9 cellular contexts compared by ENCODE assay signal in the genomic region with DNA sequence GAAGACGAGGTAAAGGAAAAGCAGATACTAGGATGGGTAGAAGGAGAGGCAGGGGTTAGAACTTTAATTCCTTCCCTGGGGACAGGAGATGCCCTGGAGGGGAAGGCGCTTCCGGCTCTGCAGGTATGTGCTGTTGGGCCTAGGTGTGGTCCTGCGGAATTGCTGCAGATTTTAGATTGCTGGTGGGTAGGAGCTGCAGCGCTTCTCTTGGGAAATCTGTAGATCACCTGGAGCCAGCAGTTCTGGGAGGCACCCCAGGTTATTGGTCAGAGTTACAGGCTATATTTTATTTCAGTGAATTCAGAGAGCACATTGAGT. TPM values are rescaled to one million over a fixed set of nuclear protein-coding genes. Genes with fewer than 3 reads are reported as not detected.
A peak's percentile ranks its signal among the peaks of the same experiment; 100 is the strongest.
DNase-seq lines count a peak whose midpoint lies in the region; ATAC-seq and TF ChIP-seq lines count a peak whose summit lies in the region.
"Had no signal": no experiment of that assay in that cellular context is flagged by ENCODE, and none has a peak within 500 bp of the region (broad histone marks: within the 10 kb centered on the region; RNA-seq: fewer than 3 reads in every experiment).

No MANE protein-coding gene starts in this region.

- H3K9me3 Mint-ChIP-seq in GM23338: no peaks in the 10 kb centered on the region
- H3K9me3 Mint-ChIP-seq: activated CD4-positive, alpha-beta T cell treated with anti-CD3 and anti-CD28 coated beads, Interleukin-2, amount 10 ng/mL, durations not matched to agents 24 days and 14 days had no signal

- peak; percentile 60 for DNase-seq in GM23338 (ENCODE audit: low spot score)
- no peak for DNase-seq in iPS DF 6.9 (ENCODE audit: low read depth, low spot score)
- DNase-seq in smooth muscle cell (lab: John Stamatoyannopoulos, UW; ENCODE audit: unreplicated experiment): no peak
- no peak for DNase-seq in hypothalamus (lab: John Stamatoyannopoulos, UW)
- DNase-seq in NCI-H1092 (lab: John Stamatoyannopoulos, UW): no peak

- H3K9me3 ChIP-seq in iPS DF 6.9 (ENCODE audit: control insufficient read depth, insufficient read depth, low read length): no peaks in the 10 kb centered on the region
- no peaks in the 10 kb centered on the region for H3K9me3 ChIP-seq in smooth muscle cell (replicated peaks; ENCODE audit: low read depth)

- no peak for TF ChIP-seq CTCF in GM23338 (conservative IDR thresholded peaks at IDR 0.05; ENCODE audit: low read depth in 2 of 2)
- TF ChIP-seq CTCF in WI38 (IDR thresholded peaks at IDR 0.05; ENCODE audit: low read depth, low read length): no peak
- no peak for TF ChIP-seq CTCF in smooth muscle cell (IDR thresholded peaks at IDR 0.05; ENCODE audit: borderline replicate concordance, insufficient read depth, poor library complexity, severe bottlenecking)

- H3F3A ChIP-seq in GM23338 (replicated peaks; ENCODE audit: low read depth) (no peaks in the 10 kb centered on the region), smooth muscle cell (ENCODE audit: low read depth) (peaks cover 9% of the 10 kb centered on the region)

- H3K4me3 ChIP-seq in GM23338: peak overlapping the region; percentile 97
- H3K4me3 ChIP-seq in WI38 (ENCODE audit: low read depth, low read length): peak overlapping the region; percentile 83
- peak overlapping the region; percentile 63; the same call in 1 of the 2 replicates for H3K4me3 ChIP-seq in iPS DF 6.9 (ENCODE audit: low read length)
- peak overlapping the region; percentile 83 for H3K4me3 ChIP-seq in smooth muscle cell

- peak overlapping the region; percentile 85; the same call in 1 of the 2 replicates for H2AFZ ChIP-seq in GM23338
- H2AFZ ChIP-seq in smooth muscle cell (ENCODE audit: low read depth): no peak overlapping the region

- no peak overlapping the region for H3K4me3 Mint-ChIP-seq in GM23338
- H3K4me3 Mint-ChIP-seq: activated CD4-positive, alpha-beta T cell treated with anti-CD3 and anti-CD28 coated beads, Interleukin-2, amount 10 ng/mL, durations not matched to agents 24 days and 14 days had no signal

- H3K4me1 Mint-ChIP-seq in GM23338: peaks cover 47% of the 10 kb centered on the region

- WGBS in iPS DF 6.9 (ENCODE audit: insufficient coverage, insufficient read length): no CpG with 5 or more reads among the region's 5 CpGs
- 4% methylated on average over 5 of the region's 5 CpGs for WGBS in smooth muscle cell (ENCODE audit: low lambda C conversion rate)

- peak overlapping the region; percentile 95 for H3K4me2 ChIP-seq in GM23338
- H3K4me2 ChIP-seq in smooth muscle cell: peak overlapping the region; percentile 94

- H3K4me1 ChIP-seq in GM23338 (ENCODE audit: insufficient read depth) (peaks cover 45% of the 10 kb centered on the region), iPS DF 6.9 (ENCODE audit: control insufficient read depth, insufficient read depth, low read length) (no peaks in the 10 kb centered on the region; the same call in 1 of the 2 replicates), smooth muscle cell (ENCODE audit: low read depth) (peaks cover 26% of the 10 kb centered on the region)

- peak overlapping the region; percentile 82 for H3K9ac ChIP-seq in smooth muscle cell (ENCODE audit: low read depth)

- no peak overlapping the region for H3K27ac Mint-ChIP-seq in GM23338
- H3K27ac Mint-ChIP-seq: activated CD4-positive, alpha-beta T cell treated with anti-CD3 and anti-CD28 coated beads, Interleukin-2, amount 10 ng/mL, durations not matched to agents 24 days and 14 days had no signal

- peaks cover 5% of the 10 kb centered on the region; the same call in 1 of the 2 replicates for H3K36me3 ChIP-seq in GM23338 (ENCODE audit: insufficient read depth)
- no peaks in the 10 kb centered on the region; the same call in 1 of the 2 replicates for H3K36me3 ChIP-seq in iPS DF 6.9 (ENCODE audit: control insufficient read depth, insufficient read depth, low read length)
- H3K36me3 ChIP-seq in smooth muscle cell (ENCODE audit: low read depth): no peaks in the 10 kb centered on the region

- H3K27me3 Mint-ChIP-seq in GM23338 (ENCODE audit: insufficient read depth, low read depth, poor library complexity): peaks cover 10% of the 10 kb centered on the region

- 0 out of 2 replicates have a peak overlapping the region, but pooled peaks have one; percentile 70 for H3K27ac ChIP-seq in GM23338 (ENCODE audit: low read depth)
- H3K27ac ChIP-seq in iPS DF 6.9 (ENCODE audit: low read length): no peak overlapping the region
- peak overlapping the region; percentile 91 for H3K27ac ChIP-seq in smooth muscle cell (ENCODE audit: low read depth)

- H3K36me3 Mint-ChIP-seq in GM23338 (ENCODE audit: low read depth): no peaks in the 10 kb centered on the region

- H3K79me2 ChIP-seq in GM23338 (replicated peaks; ENCODE audit: insufficient read depth) (peaks cover 45% of the 10 kb centered on the region), smooth muscle cell (ENCODE audit: low read depth) (peaks cover 36% of the 10 kb centered on the region)

- H3K27me3 ChIP-seq in GM23338 (ENCODE audit: insufficient read depth) (no peaks in the 10 kb centered on the region), iPS DF 6.9 (ENCODE audit: control insufficient read depth, insufficient read depth, low read length) (no peaks in the 10 kb centered on the region), smooth muscle cell (ENCODE audit: low read depth) (no peaks in the 10 kb centered on the region)

- no peaks in the 10 kb centered on the region for H3K9me2 ChIP-seq in GM23338 (ENCODE audit: insufficient read depth)

- H4K20me1 ChIP-seq in GM23338 (replicated peaks; ENCODE audit: insufficient read depth): peaks cover 12% of the 10 kb centered on the region; the same call in 1 of the 2 replicates
- peaks cover 50% of the 10 kb centered on the region for H4K20me1 ChIP-seq in smooth muscle cell (ENCODE audit: low read depth)

- ATAC-seq in GM23338 (peak; percentile 26), GM21717 (IDR thresholded peaks at IDR 0.05; ENCODE audit: unreplicated experiment) (no peak), HG02763 (IDR thresholded peaks at IDR 0.05; ENCODE audit: unreplicated experiment) (no peak)

TF ChIP-seq in GM23338, 12 proteins besides CTCF, POLR2A, EP300 and RAD21 (continues in another document):
- TF ChIP-seq ZNF331 (CRISPR knock-in tag; IDR thresholded peaks at IDR 0.05; ENCODE audit: low read depth) (no peak), NANOG (IDR thresholded peaks at IDR 0.05; ENCODE audit: borderline replicate concordance) (no peak), EZH2 (IDR thresholded peaks at IDR 0.05; ENCODE audit: low read depth, unreplicated experiment) (no peak), EZH2phosphoT487 (IDR thresholded peaks at IDR 0.05; ENCODE audit: unreplicated experiment) (no peak), STAT1 (IDR thresholded peaks at IDR 0.05; ENCODE audit: unreplicated experiment) (no peak), CREB1 (CRISPR knock-in tag; IDR thresholded peaks at IDR 0.05; ENCODE audit: low read depth) (no peak)
- TF ChIP-seq, protein P1, sequence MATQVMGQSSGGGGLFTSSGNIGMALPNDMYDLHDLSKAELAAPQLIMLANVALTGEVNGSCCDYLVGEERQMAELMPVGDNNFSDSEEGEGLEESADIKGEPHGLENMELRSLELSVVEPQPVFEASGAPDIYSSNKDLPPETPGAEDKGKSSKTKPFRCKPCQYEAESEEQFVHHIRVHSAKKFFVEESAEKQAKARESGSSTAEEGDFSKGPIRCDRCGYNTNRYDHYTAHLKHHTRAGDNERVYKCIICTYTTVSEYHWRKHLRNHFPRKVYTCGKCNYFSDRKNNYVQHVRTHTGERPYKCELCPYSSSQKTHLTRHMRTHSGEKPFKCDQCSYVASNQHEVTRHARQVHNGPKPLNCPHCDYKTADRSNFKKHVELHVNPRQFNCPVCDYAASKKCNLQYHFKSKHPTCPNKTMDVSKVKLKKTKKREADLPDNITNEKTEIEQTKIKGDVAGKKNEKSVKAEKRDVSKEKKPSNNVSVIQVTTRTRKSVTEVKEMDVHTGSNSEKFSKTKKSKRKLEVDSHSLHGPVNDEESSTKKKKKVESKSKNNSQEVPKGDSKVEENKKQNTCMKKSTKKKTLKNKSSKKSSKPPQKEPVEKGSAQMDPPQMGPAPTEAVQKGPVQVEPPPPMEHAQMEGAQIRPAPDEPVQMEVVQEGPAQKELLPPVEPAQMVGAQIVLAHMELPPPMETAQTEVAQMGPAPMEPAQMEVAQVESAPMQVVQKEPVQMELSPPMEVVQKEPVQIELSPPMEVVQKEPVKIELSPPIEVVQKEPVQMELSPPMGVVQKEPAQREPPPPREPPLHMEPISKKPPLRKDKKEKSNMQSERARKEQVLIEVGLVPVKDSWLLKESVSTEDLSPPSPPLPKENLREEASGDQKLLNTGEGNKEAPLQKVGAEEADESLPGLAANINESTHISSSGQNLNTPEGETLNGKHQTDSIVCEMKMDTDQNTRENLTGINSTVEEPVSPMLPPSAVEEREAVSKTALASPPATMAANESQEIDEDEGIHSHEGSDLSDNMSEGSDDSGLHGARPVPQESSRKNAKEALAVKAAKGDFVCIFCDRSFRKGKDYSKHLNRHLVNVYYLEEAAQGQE (IDR thresholded peaks at IDR 0.05; ENCODE audit: unreplicated experiment): no peak

RNA-seq across cellular contexts. Expression of a gene that starts 1.1 kb away (rescaled TPM):
- total RNA-seq in GM23338 (2014; rRNA removed; shearing (Covaris generic)): 84.5 and 107 TPM in 2 replicates
- polyA plus RNA-seq in GM23338 (2016; fragmentation: Nextera tagmentation; extraction: Ambion mirVana) (262 and 286 TPM in 2 replicates), smooth muscle cell (258 and 265 TPM in 2 replicates)
- 155 and 203 TPM in 2 replicates for total RNA-seq in smooth muscle cell
